In the genomic region with DNA sequence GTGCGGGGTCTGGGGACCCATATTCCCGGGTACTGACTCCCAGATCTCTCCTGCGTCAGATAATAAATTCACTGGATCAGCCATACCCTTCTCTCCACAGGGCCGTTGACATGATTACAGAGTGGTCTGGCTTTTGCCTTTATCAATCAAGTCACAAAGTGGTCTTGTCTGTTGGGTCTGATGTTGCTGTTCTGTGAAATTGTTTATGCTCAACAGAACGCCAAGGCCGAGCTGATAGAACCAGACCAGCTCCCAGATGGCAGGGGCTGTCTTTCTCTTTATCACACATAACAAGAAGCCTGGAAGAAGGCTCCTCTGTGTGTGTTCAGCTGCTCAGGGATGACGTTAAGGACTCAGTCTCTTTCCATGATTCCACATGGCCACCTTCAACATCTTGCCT, we compare ENCODE assay signal across 20 cellular contexts. TPM values are rescaled to one million over a fixed set of nuclear protein-coding genes. Genes with fewer than 3 reads are reported as not detected.
DNase-seq lines count a peak whose midpoint lies in the region; ATAC-seq lines count a peak whose summit lies in the region.
"Had no signal": no experiment of that assay in that cellular context is flagged by ENCODE, and none has a peak within 500 bp of the region (broad histone marks: within the 10 kb centered on the region; RNA-seq: fewer than 3 reads in every experiment).

No MANE protein-coding gene starts in this region.

- peaks cover 4% of the 10 kb centered on the region for H3K4me1 Mint-ChIP-seq in activated T-cell treated with anti-CD3 and anti-CD28 coated beads, Interleukin-2, amount 50 U/mL, for 4 hours (ENCODE audit: low read depth)
- H3K4me1 Mint-ChIP-seq in activated T-cell treated with anti-CD3 and anti-CD28 coated beads, Interleukin-2, amount 50 U/mL, for 24 hours (ENCODE audit: low read depth), result peaks cover 6% of the 10 kb centered on the region
- H3K4me1 Mint-ChIP-seq in activated T-helper 17 cell treated with anti-CD3 and anti-CD28 coated beads, Interleukin-2, amount 50 U/mL, for 72 hours, result no peaks in the 10 kb centered on the region
- H3K4me1 Mint-ChIP-seq in stimulated activated effector memory CD8-positive, alpha-beta T cell treated with anti-CD3 and anti-CD28 coated beads, Interleukin-12 subunit alpha, Interleukin-12 subunit beta, amount 100 ng/mL, for 72 hours, result peaks cover 7% of the 10 kb centered on the region

- no peak for ATAC-seq in activated T-cell treated with anti-CD3 and anti-CD28 coated beads, Interleukin-2, amount 50 U/mL, for 4 hours
- no peak for ATAC-seq in activated T-helper 17 cell treated with anti-CD3 and anti-CD28 coated beads, Interleukin-2, amount 50 U/mL, for 72 hours (replicated peaks)
- no peak for ATAC-seq in stimulated activated effector memory CD8-positive, alpha-beta T cell treated with anti-CD3 and anti-CD28 coated beads, Interleukin-12 subunit alpha, Interleukin-12 subunit beta, amount 100 ng/mL, for 72 hours

- H3K27me3 Mint-ChIP-seq in activated T-cell treated with anti-CD3 and anti-CD28 coated beads, Interleukin-2, amount 50 U/mL, for 4 hours (ENCODE audit: low read depth), result peaks cover 64% of the 10 kb centered on the region
- peaks cover 71% of the 10 kb centered on the region for H3K27me3 Mint-ChIP-seq in activated T-cell treated with anti-CD3 and anti-CD28 coated beads, Interleukin-2, amount 50 U/mL, for 24 hours
- H3K27me3 Mint-ChIP-seq in activated T-helper 17 cell treated with anti-CD3 and anti-CD28 coated beads, Interleukin-2, amount 50 U/mL, for 72 hours, result peaks cover 53% of the 10 kb centered on the region

- no peaks in the 10 kb centered on the region for H3K9me3 Mint-ChIP-seq in activated T-cell treated with anti-CD3 and anti-CD28 coated beads, Interleukin-2, amount 50 U/mL, for 4 hours
- no peaks in the 10 kb centered on the region for H3K9me3 Mint-ChIP-seq in activated T-cell treated with anti-CD3 and anti-CD28 coated beads, Interleukin-2, amount 50 U/mL, for 24 hours
- no peaks in the 10 kb centered on the region for H3K9me3 Mint-ChIP-seq in activated T-helper 17 cell treated with anti-CD3 and anti-CD28 coated beads, Interleukin-2, amount 50 U/mL, for 72 hours
- no peaks in the 10 kb centered on the region for H3K9me3 Mint-ChIP-seq in stimulated activated effector memory CD8-positive, alpha-beta T cell treated with anti-CD3 and anti-CD28 coated beads, Interleukin-12 subunit alpha, Interleukin-12 subunit beta, amount 100 ng/mL, for 72 hours
- H3K9me3 Mint-ChIP-seq: activated T-helper 2 cell treated with anti-CD3 and anti-CD28 coated beads, Interferon-gamma antibody, Interleukin-2, Interleukin-4, amounts not matched to agents 10 μg/mL and 5 μg/mL and 100 μg/mL, durations not matched to agents 14 hours and 24 hours and 36 hours had no signal

- no peaks in the 10 kb centered on the region for H3K36me3 Mint-ChIP-seq in activated T-cell treated with anti-CD3 and anti-CD28 coated beads, Interleukin-2, amount 50 U/mL, for 4 hours (ENCODE audit: insufficient read depth)
- no peaks in the 10 kb centered on the region for H3K36me3 Mint-ChIP-seq in activated T-cell treated with anti-CD3 and anti-CD28 coated beads, Interleukin-2, amount 50 U/mL, for 24 hours (ENCODE audit: low read depth)
- H3K36me3 Mint-ChIP-seq in activated T-helper 17 cell treated with anti-CD3 and anti-CD28 coated beads, Interleukin-2, amount 50 U/mL, for 72 hours (ENCODE audit: low read depth), result no peaks in the 10 kb centered on the region
- H3K36me3 Mint-ChIP-seq in stimulated activated effector memory CD8-positive, alpha-beta T cell treated with anti-CD3 and anti-CD28 coated beads, Interleukin-12 subunit alpha, Interleukin-12 subunit beta, amount 100 ng/mL, for 72 hours, result no peaks in the 10 kb centered on the region

- DNase-seq in activated T-cell treated with anti-CD3 and anti-CD28 coated beads, Interleukin-2, amount 50 U/mL, for 4 hours, result no peak
- DNase-seq in activated T-cell treated with anti-CD3 and anti-CD28 coated beads, Interleukin-2, amount 50 U/mL, for 24 hours, result no peak
- DNase-seq in left kidney (ENCODE audit: low read depth, low spot score) (peak; percentile 39), iPS-NIHi7 (ENCODE audit: extremely low spot score) (no peak), NCI-H146 treated with DMSO at 0.1 percent for 48 hours (lab: John Stamatoyannopoulos, UW; ENCODE audit: unreplicated experiment) (no peak), NCI-H146 (lab: John Stamatoyannopoulos, UW) (no peak)
- no peak for DNase-seq in stimulated activated effector memory CD8-positive, alpha-beta T cell treated with anti-CD3 and anti-CD28 coated beads, Interleukin-12 subunit alpha, Interleukin-12 subunit beta, amount 100 ng/mL, for 72 hours (ENCODE audit: low spot score in 2 of 2)
- DNase-seq: activated CD4-positive, CD25-positive, alpha-beta regulatory T cell treated with anti-CD3 and anti-CD28 coated beads, Interleukin-2, amount 50 U/mL, for 72 hours; amniotic stem cell; GM23248; NCI-H1048; NCI-H2029; NCI-H345; NCI-H774; stimulated activated CD4-positive, alpha-beta T cell treated with anti-CD3 and anti-CD28 coated beads, Interleukin-2, amount 100 ng/mL, for 48 hours; stimulated activated naive CD4-positive, alpha-beta T cell treated with Interleukin-2 at 50 U/mL for 16 hours had no signal

- no peak overlapping the region for H3K27ac Mint-ChIP-seq in activated T-cell treated with anti-CD3 and anti-CD28 coated beads, Interleukin-2, amount 50 U/mL, for 24 hours
- no peak overlapping the region for H3K27ac Mint-ChIP-seq in activated T-helper 17 cell treated with anti-CD3 and anti-CD28 coated beads, Interleukin-2, amount 50 U/mL, for 72 hours
- H3K27ac Mint-ChIP-seq in stimulated activated effector memory CD8-positive, alpha-beta T cell treated with anti-CD3 and anti-CD28 coated beads, Interleukin-12 subunit alpha, Interleukin-12 subunit beta, amount 100 ng/mL, for 72 hours, result no peak overlapping the region
- H3K27ac Mint-ChIP-seq: activated T-helper 2 cell treated with anti-CD3 and anti-CD28 coated beads, Interferon-gamma antibody, Interleukin-2, Interleukin-4, amounts not matched to agents 10 μg/mL and 5 μg/mL and 100 μg/mL, durations not matched to agents 14 hours and 24 hours and 36 hours had no signal

- peak overlapping the region; percentile 31 for H3K4me3 Mint-ChIP-seq in activated T-cell treated with anti-CD3 and anti-CD28 coated beads, Interleukin-2, amount 50 U/mL, for 4 hours
- no peak overlapping the region for H3K4me3 Mint-ChIP-seq in activated T-cell treated with anti-CD3 and anti-CD28 coated beads, Interleukin-2, amount 50 U/mL, for 24 hours
- H3K4me3 Mint-ChIP-seq in activated T-helper 17 cell treated with anti-CD3 and anti-CD28 coated beads, Interleukin-2, amount 50 U/mL, for 72 hours, result peak overlapping the region; percentile 56
- peak overlapping the region; percentile 51 for H3K4me3 Mint-ChIP-seq in stimulated activated effector memory CD8-positive, alpha-beta T cell treated with anti-CD3 and anti-CD28 coated beads, Interleukin-12 subunit alpha, Interleukin-12 subunit beta, amount 100 ng/mL, for 72 hours

RNA-seq across cellular contexts. Expression of gene DCLK3, which starts 0.8 kb away (rescaled TPM):
- not detected for total RNA-seq in activated T-cell treated with anti-CD3 and anti-CD28 coated beads, Interleukin-2, amount 50 U/mL, for 4 hours
- under 1 TPM in 1 of 2 donors, not detected in 1; 0.05 TPM for total RNA-seq in activated T-helper 17 cell treated with anti-CD3 and anti-CD28 coated beads, Interleukin-2, amount 50 U/mL, for 72 hours
- total RNA-seq: activated T-helper 2 cell treated with anti-CD3 and anti-CD28 coated beads, Interferon-gamma antibody, Interleukin-2, Interleukin-4, amounts not matched to agents 10 μg/mL and 5 μg/mL and 100 μg/mL, durations not matched to agents 14 hours and 24 hours and 36 hours; endothelial cell of umbilical vein; renal cortical epithelial cell had no signal
